In genomic region chr10:101336382-101336781, GRCh38 we compare ENCODE assay signal across 26 cellular contexts.
"Had no signal": no experiment of that assay in that cellular context is flagged by ENCODE, and none has a peak within 500 bp of the region (broad histone marks: within the 10 kb centered on the region; RNA-seq: fewer than 3 reads in every experiment).

No MANE protein-coding gene starts in this region.

- H3K27ac ChIP-seq: stomach, suprapubic skin, testis, thoracic aorta, thyroid gland, tibial artery, tibial nerve, transverse colon, upper lobe of left lung, upper lobe of right lung, uterus, vagina had no signal

- H3K9me3 ChIP-seq: stomach, suprapubic skin, testis, thoracic aorta, thyroid gland, tibial artery, tibial nerve, transverse colon, upper lobe of left lung, upper lobe of right lung, uterus, vagina had no signal

- H3K4me1 ChIP-seq: stomach, suprapubic skin, testis, thyroid gland, tibial artery, tibial nerve, transverse colon, upper lobe of left lung, upper lobe of right lung, uterus, vagina had no signal

- DNase-seq: stimulated activated CD4-positive, alpha-beta T cell treated with anti-CD3 and anti-CD28 coated beads, Interleukin-2, amount 100 ng/mL, for 48 hours; stimulated activated CD4-positive, alpha-beta T cell treated with anti-CD3 and anti-CD28 coated beads, Interleukin-4, amount 100 ng/mL, for 1 hour; stimulated activated CD4-positive, alpha-beta T cell treated with anti-CD3 and anti-CD28 coated beads, Interleukin-4, amount 100 ng/mL, for 24 hours; stimulated activated CD4-positive, alpha-beta T cell treated with anti-CD3 and anti-CD28 coated beads, Interleukin-4, amount 100 ng/mL, for 4 hours; stimulated activated CD8-positive, alpha-beta memory T cell treated with anti-CD3 and anti-CD28 coated beads, Interleukin-4, amount 100 ng/mL, for 48 hours; stimulated activated naive B cell treated with anti-CD40 and anti-IgM and Interleukin-4, amounts not matched to agents 10 μg/mL and 1 μg/mL and 100 μg/mL, for 72 hours; stimulated activated naive CD4-positive, alpha-beta T cell; stimulated activated naive CD4-positive, alpha-beta T cell treated with Interleukin-2 at 50 U/mL for 16 hours; stimulated activated naive CD8-positive, alpha-beta T cell treated with anti-CD3 and anti-CD28 coated beads, Interleukin-15, amount 100 ng/mL, for 72 hours; stimulated activated naive CD8-positive, alpha-beta T cell treated with anti-CD3 and anti-CD28 coated beads, Interleukin-15, Interleukin-2, amounts not matched to agents 100 U/mL and 50 U/mL, for 24 hours; stomach; substantia nigra; testis; thyroid gland; tibial artery; transverse colon; trophoblast cell; upper lobe of left lung; upper lobe of right lung; uterus had no signal

- ATAC-seq: stimulated activated effector memory CD8-positive, alpha-beta T cell treated with anti-CD3 and anti-CD28 coated beads, Interleukin-12 subunit alpha, Interleukin-12 subunit beta, amount 100 ng/mL, for 72 hours; stimulated activated memory B cell treated with anti-CD40 and anti-IgM and Interleukin-4, amounts not matched to agents 10 μg/mL and 1 μg/mL and 100 μg/mL, for 72 hours; stimulated activated naive B cell treated with anti-CD40 and anti-IgM and Interleukin-4, amounts not matched to agents 10 μg/mL and 1 μg/mL and 100 μg/mL, for 72 hours; stimulated activated naive CD8-positive, alpha-beta T cell treated with anti-CD3 and anti-CD28 coated beads, Interleukin-15, amount 100 ng/mL, for 72 hours; stimulated activated naive CD8-positive, alpha-beta T cell treated with anti-CD3 and anti-CD28 coated beads, Interleukin-15, Interleukin-2, amounts not matched to agents 100 U/mL and 50 U/mL, for 24 hours; upper lobe of right lung had no signal

- H3K27me3 ChIP-seq: suprapubic skin, testis, thyroid gland, transverse colon, upper lobe of left lung, upper lobe of right lung, uterus, vagina had no signal

- H3K4me3 ChIP-seq: stomach, suprapubic skin, testis, thoracic aorta, thyroid gland, tibial artery, tibial nerve, transverse colon, upper lobe of left lung, upper lobe of right lung, uterus, vagina had no signal

- H3K36me3 ChIP-seq: stomach, suprapubic skin, thoracic aorta, thyroid gland, tibial artery, tibial nerve, transverse colon, upper lobe of left lung, upper lobe of right lung, uterus, vagina had no signal
